Comparison of ENCODE assay signal across 8 cellular contexts in genomic region chr14:100653409-100653808, GRCh38.
DNase-seq lines count a peak whose midpoint lies in the region; ATAC-seq and TF ChIP-seq lines count a peak whose summit lies in the region.

No MANE protein-coding gene starts in this region.

- H3K4me3 ChIP-seq in GM12865 (ENCODE audit: low read depth, low read length) (no peak overlapping the region), SJCRH30 (no peak overlapping the region)

- ATAC-seq in GM19463 (IDR thresholded peaks at IDR 0.05; ENCODE audit: unreplicated experiment) (no peak), HG02938 (IDR thresholded peaks at IDR 0.05; ENCODE audit: unreplicated experiment) (no peak)

- peak overlapping the region; percentile 62 for H3K27ac ChIP-seq in SJCRH30

- no peaks in the 10 kb centered on the region for H3K9me3 ChIP-seq in SJCRH30 (replicated peaks)

- DNase-seq in GM12865 (ENCODE audit: low read depth) (peak; percentile 31), SJCRH30 (peak in 1 of 2 experiments; percentile 58), ecto neural progenitor cell (ENCODE audit: low spot score) (peak; percentile 68), G401 (ENCODE audit: low spot score) (no peak), NCI-H2029 treated with DMSO at 0.1 percent for 48 hours (lab: John Stamatoyannopoulos, UW) (no peak)
- peak; percentile 24 for DNase-seq in stimulated activated CD4-positive, alpha-beta T cell treated with anti-CD3 and anti-CD28 coated beads, Interleukin-12 subunit alpha, Interleukin-12 subunit beta, amount 100 ng/mL, for 4 hours

- in situ Hi-C loops in G401 (cut with HindIII; ENCODE audit: low sequenced_read_pairs), result no loop called here

- TF ChIP-seq CTCF in GM12865 (IDR thresholded peaks at IDR 0.05; ENCODE audit: insufficient read depth, low read depth, low read length, missing control alignments), result peak; percentile 71

- H3K36me3 ChIP-seq in SJCRH30, result no peaks in the 10 kb centered on the region

- no peaks in the 10 kb centered on the region for H3K27me3 ChIP-seq in SJCRH30

- peaks cover 13% of the 10 kb centered on the region for H3K4me1 ChIP-seq in SJCRH30

Comparison
In these comparisons a context has a peak if more than half of its experiments do, and no peak if none do; other contexts are left out.
1. DNase-seq: peak in GM12865 (single experiment), ecto neural progenitor cell (single experiment) and stimulated activated CD4-positive, alpha-beta T cell treated with anti-CD3 and anti-CD28 coated beads, Interleukin-12 subunit alpha, Interleukin-12 subunit beta, amount 100 ng/mL, for 4 hours (single experiment); none in G401 (single experiment) and NCI-H2029 treated with DMSO at 0.1 percent for 48 hours (single experiment).